Comparison of ENCODE assay signal across 7 cellular contexts in the genomic region with DNA sequence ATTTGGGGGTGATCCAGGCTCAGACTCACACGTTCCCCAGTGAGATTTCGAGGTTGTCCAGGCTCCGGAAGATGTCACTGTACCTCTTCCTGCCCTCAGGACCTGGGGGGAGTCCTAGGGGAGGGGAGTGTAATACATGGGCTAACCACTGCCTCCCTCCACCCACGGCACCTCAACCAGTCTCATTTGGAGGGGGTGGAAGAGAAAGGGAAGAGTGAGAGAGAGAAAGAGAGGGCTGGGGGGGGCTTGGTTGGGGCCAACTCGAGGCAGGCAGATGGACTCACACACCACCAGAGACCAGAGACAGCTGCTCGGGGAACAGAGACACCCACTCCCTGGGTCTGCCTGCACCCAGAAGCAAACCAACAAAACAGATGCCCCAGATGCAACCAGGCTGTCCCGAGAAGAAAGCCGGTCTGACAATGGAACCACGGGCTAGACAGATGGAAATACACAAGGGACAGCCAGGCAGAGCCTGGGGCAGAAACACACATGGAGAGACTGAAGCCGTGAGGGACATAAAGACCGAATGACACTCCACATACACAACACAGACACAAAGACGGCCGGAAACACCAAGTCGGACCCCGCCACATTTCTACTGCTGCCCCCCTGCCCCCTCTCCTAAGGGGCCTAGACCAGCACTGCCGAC. TPM values are rescaled to one million over a fixed set of nuclear protein-coding genes. Genes with fewer than 3 reads are reported as not detected.
DNase-seq lines count a peak whose midpoint lies in the region; ATAC-seq and TF ChIP-seq lines count a peak whose summit lies in the region.

No MANE protein-coding gene starts in this region.

- H3K9me3 Mint-ChIP-seq in WTC11 (no peaks in the 10 kb centered on the region), endothelial cell (ENCODE audit: unreplicated experiment) (peaks cover 6% of the 10 kb centered on the region)

- H3K36me3 ChIP-seq in neural cell (ENCODE audit: insufficient read depth, low read length) (no peaks in the 10 kb centered on the region), vagina (peaks cover 0 to 29% of the 10 kb centered on the region in 2 donors)

- H3K27ac Mint-ChIP-seq in WTC11 (peak overlapping the region; percentile 50), endothelial cell (ENCODE audit: unreplicated experiment) (peak overlapping the region; percentile 91)

- H3K79me2 ChIP-seq in neural cell (replicated peaks; ENCODE audit: insufficient read depth, low read length), result peaks cover 3% of the 10 kb centered on the region

- H3K4me3 ChIP-seq in neural cell (ENCODE audit: low read length), result peak overlapping the region; percentile 92
- peak overlapping the region; percentile 76 to 80 for H3K4me3 ChIP-seq in vagina

- peak overlapping the region; percentile 84 for H3K9ac ChIP-seq in neural cell (ENCODE audit: low read length)

- H3K9me3 ChIP-seq in neural cell (ENCODE audit: low read length) (no peaks in the 10 kb centered on the region), vagina (no peaks in the 10 kb centered on the region)

- POLR2A ChIA-PET in WTC11 (lab: Charles Lee), result no interaction called here

- no peaks in the 10 kb centered on the region for H3K9me2 ChIP-seq in neural cell (ENCODE audit: insufficient read depth, low read length)

- peaks cover 15% of the 10 kb centered on the region for H3K4me1 Mint-ChIP-seq in WTC11
- peaks cover 11% of the 10 kb centered on the region for H3K4me1 Mint-ChIP-seq in endothelial cell (ENCODE audit: unreplicated experiment)

- peaks cover 9% of the 10 kb centered on the region for H3K4me1 ChIP-seq in vagina

- TF ChIP-seq EP300 in neural cell (conservative IDR thresholded peaks at IDR 0.05; ENCODE audit: poor library complexity, severe bottlenecking), result no peak

- H3K4me3 Mint-ChIP-seq in WTC11 (peak overlapping the region; percentile 94), endothelial cell (ENCODE audit: unreplicated experiment) (peak overlapping the region; percentile 96)

- peak; percentile 77 for DNase-seq in GM13976 (ENCODE audit: low spot score)
- DNase-seq in WTC11 (ENCODE audit: low spot score), result no peak
- no peak for DNase-seq in endothelial cell (ENCODE audit: low spot score)
- no peak for DNase-seq in vagina (ENCODE audit: extremely low spot score in 2 of 2)
- no peak for DNase-seq in T1000 (lab: John Stamatoyannopoulos, UW)

- H4K20me1 ChIP-seq in neural cell (ENCODE audit: insufficient read depth), result no peaks in the 10 kb centered on the region

- peaks cover 2% of the 10 kb centered on the region; the same call in 1 of the 2 replicates for H3K27me3 Mint-ChIP-seq in WTC11 (ENCODE audit: low read depth)
- H3K27me3 Mint-ChIP-seq in endothelial cell (ENCODE audit: unreplicated experiment), result peaks cover 14% of the 10 kb centered on the region

- H3K4me2 ChIP-seq in neural cell (ENCODE audit: low read length), result peak overlapping the region; percentile 80

- no peak for TF ChIP-seq CTCF in GM13976 (IDR thresholded peaks at IDR 0.05; ENCODE audit: borderline replicate concordance, control extremely low read depth, extremely low read depth, insufficient read depth, missing control alignments)
- TF ChIP-seq CTCF in WTC11 (IDR thresholded peaks at IDR 0.05), result no peak
- TF ChIP-seq CTCF in endothelial cell (IDR thresholded peaks at IDR 0.05; ENCODE audit: unreplicated experiment), result no peak
- TF ChIP-seq CTCF in neural cell (IDR thresholded peaks at IDR 0.05; ENCODE audit: poor library complexity, severe bottlenecking), result no peak
- TF ChIP-seq CTCF in vagina (IDR thresholded peaks at IDR 0.05), result no peak

- H3K36me3 Mint-ChIP-seq in WTC11 (peaks cover 14% of the 10 kb centered on the region; the same call in 1 of the 2 replicates), endothelial cell (ENCODE audit: low read depth, unreplicated experiment) (peaks cover 19% of the 10 kb centered on the region)

- CTCF ChIA-PET in WTC11 (lab: Charles Lee), result no interaction called here

- peak overlapping the region; percentile 34 for H2AFZ ChIP-seq in neural cell (ENCODE audit: low read depth, low read length)

- no peak for TF ChIP-seq POLR2A in vagina (IDR thresholded peaks at IDR 0.05)

- no peaks in the 10 kb centered on the region for H3K27me3 ChIP-seq in neural cell (ENCODE audit: insufficient read depth, low read depth, low read length)
- no peaks in the 10 kb centered on the region for H3K27me3 ChIP-seq in vagina

- TF ChIP-seq RAD21 in neural cell (conservative IDR thresholded peaks at IDR 0.05), result no peak

- intact Hi-C loops in vagina (cut with DNase I), result loop anchor here (5.0 kb wide), 1 partner anchor 110 kb away; no protein-coding TSS in a partner anchor

- H3F3A ChIP-seq in neural cell (ENCODE audit: insufficient read depth, low read length, poor library complexity, severe bottlenecking), result no peaks in the 10 kb centered on the region

- H3K27ac ChIP-seq in neural cell (ENCODE audit: low read length) (peak overlapping the region; percentile 62), vagina (peak overlapping the region; percentile 75)

- ATAC-seq in HG03354 (IDR thresholded peaks at IDR 0.05; ENCODE audit: poor library complexity, severe bottlenecking, unreplicated experiment) (peak; percentile 30), WTC11 (no peak)

- in situ Hi-C loops in GM13976 (cut with MboI; ENCODE audit: low sequenced_read_pairs, unreplicated experiment), result loop anchor here (5.0 to 25.0 kb wide), 2 partner anchors 105 to 280 kb away; partner anchors contain the start of gene CILP2

TF ChIP-seq in WTC11, 78 proteins besides CTCF, POLR2A, EP300 and RAD21 (continues in another document):
- TF ChIP-seq MXD4 (CRISPR knock-in tag; IDR thresholded peaks at IDR 0.05; ENCODE audit: borderline replicate concordance) (no peak), ZNF416 (CRISPR knock-in tag; IDR thresholded peaks at IDR 0.05) (no peak), AR (CRISPR knock-in tag; IDR thresholded peaks at IDR 0.05) (no peak)

TF ChIP-seq in neural cell, 6 proteins besides CTCF, POLR2A, EP300 and RAD21:
- peak; percentile 23 for TF ChIP-seq MXI1 (conservative IDR thresholded peaks at IDR 0.05; ENCODE audit: poor library complexity, severe bottlenecking)
- TF ChIP-seq TAF1 (IDR thresholded peaks at IDR 0.05; ENCODE audit: low read depth), result no peak
- no peak for TF ChIP-seq EZH2 (IDR thresholded peaks at IDR 0.05; ENCODE audit: borderline replicate concordance, insufficient read depth, low read length, poor library complexity, severe bottlenecking)
- TF ChIP-seq POLR2AphosphoS5 (IDR thresholded peaks at IDR 0.05), result no peak
- no peak for TF ChIP-seq SMC3 (conservative IDR thresholded peaks at IDR 0.05; ENCODE audit: poor library complexity)
- TF ChIP-seq REST (IDR thresholded peaks at IDR 0.05; ENCODE audit: borderline replicate concordance), result no peak
TF ChIP-seq in neural cell: peak in this region for 1.

RNA-seq across cellular contexts. Expression of gene GMIP, which starts 0.8 kb away (rescaled TPM):
- total RNA-seq in WTC11 (2021) (19.8 to 23.0 TPM (median 21.9 TPM) in 3 replicates), endothelial cell (ENCODE audit: unreplicated experiment) (18.5 TPM), vagina (12.3 TPM)
- 18.4 and 31.2 TPM in 2 replicates for polyA plus RNA-seq in neural cell
- polyA minus RNA-seq in neural cell, result 32.4 and 34.2 TPM in 2 replicates

RNA-seq across cellular contexts. Expression of gene LPAR2, which starts 14.6 kb away (rescaled TPM):
- total RNA-seq in WTC11 (2021), result 42.9 to 45.1 TPM (median 44.5 TPM) in 3 replicates
- total RNA-seq in endothelial cell (ENCODE audit: unreplicated experiment), result 35.5 TPM
- polyA plus RNA-seq in neural cell, result 77.1 and 115 TPM in 2 replicates
- polyA minus RNA-seq in neural cell, result 19.5 and 20.6 TPM in 2 replicates
- 15.2 TPM for total RNA-seq in vagina

RNA-seq across cellular contexts. Expression of gene ATP13A1, which starts 20.8 kb away (rescaled TPM):
- 63.4 to 82.6 TPM (median 64.3 TPM) in 3 replicates for total RNA-seq in WTC11 (2021)
- total RNA-seq in endothelial cell (ENCODE audit: unreplicated experiment), result 56.7 TPM
- 51.6 and 63.5 TPM in 2 replicates for polyA plus RNA-seq in neural cell
- 44.3 and 50.6 TPM in 2 replicates for polyA minus RNA-seq in neural cell
- total RNA-seq in vagina, result 114 TPM

RNA-seq across cellular contexts. Expression of gene PBX4, which starts 24.1 kb away (rescaled TPM):
- total RNA-seq in WTC11 (2021), result 3.2 to 4.5 TPM (median 3.5 TPM) in 3 replicates
- total RNA-seq in endothelial cell (ENCODE audit: unreplicated experiment), result 0.82 TPM
- 7.5 and 8.1 TPM in 2 replicates for polyA plus RNA-seq in neural cell
- polyA minus RNA-seq in neural cell, result 3.2 and 4.4 TPM in 2 replicates
- total RNA-seq in vagina, result 5.2 TPM

RNA-seq across cellular contexts. Expression of gene ZNF101, which starts 26.0 kb away (rescaled TPM):
- 51.3 to 54.0 TPM (median 51.4 TPM) in 3 replicates for total RNA-seq in WTC11 (2021)
- total RNA-seq in endothelial cell (ENCODE audit: unreplicated experiment), result 29.5 TPM
- polyA plus RNA-seq in neural cell, result 12.2 and 12.3 TPM in 2 replicates
- 10.5 and 13.9 TPM in 2 replicates for polyA minus RNA-seq in neural cell
- total RNA-seq in vagina, result 6.9 TPM
